1 cellular context compared by ENCODE assay signal in genomic region chr15:35771878-35772442, GRCh38.
TF ChIP-seq lines count a peak whose summit lies in the region.

No MANE protein-coding gene starts in this region.

TF ChIP-seq in IMR-90, 13 proteins besides CTCF, POLR2A, EP300 and RAD21 (continued from another document):
- TF ChIP-seq USF2 (IDR thresholded peaks at IDR 0.05; ENCODE audit: low read depth, low read length) (no peak), ELK1 (IDR thresholded peaks at IDR 0.05; ENCODE audit: borderline replicate concordance, low read depth, low read length) (no peak), SMC3 (IDR thresholded peaks at IDR 0.05; ENCODE audit: low read depth, low read length) (no peak), MAZ (IDR thresholded peaks at IDR 0.05; ENCODE audit: borderline replicate concordance, low read depth, low read length) (no peak), FOS (IDR thresholded peaks at IDR 0.05; ENCODE audit: low read depth, low read length) (no peak), CEBPB (IDR thresholded peaks at IDR 0.05; ENCODE audit: low read depth, low read length) (no peak)
